Comparison of ENCODE assay signal across 21 cellular contexts in the genomic region with DNA sequence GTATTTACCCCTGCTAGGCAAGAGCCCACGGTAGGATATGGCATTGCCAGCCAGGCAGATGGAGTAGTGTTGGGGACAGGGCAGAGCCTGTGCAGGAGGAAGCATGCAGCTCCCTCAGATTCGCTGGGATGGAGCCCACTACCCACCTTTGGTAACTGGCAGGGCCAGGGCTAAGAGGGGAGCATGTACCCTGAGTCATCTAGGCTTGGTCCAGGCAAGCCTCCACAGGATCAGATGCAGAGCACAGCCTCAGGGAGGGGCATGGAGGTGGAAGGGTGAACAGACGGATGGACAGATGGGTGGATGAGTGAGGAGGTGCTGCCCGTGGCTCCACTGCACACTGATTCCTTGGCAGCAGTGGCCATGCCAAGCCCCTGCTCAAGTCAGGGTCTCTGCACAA. TPM values are rescaled to one million over a fixed set of nuclear protein-coding genes. Genes with fewer than 3 reads are reported as not detected.
A peak's percentile ranks its signal among the peaks of the same experiment; 100 is the strongest.
DNase-seq lines count a peak whose midpoint lies in the region; ATAC-seq, FAIRE-seq and TF ChIP-seq lines count a peak whose summit lies in the region.
"Had no signal": no experiment of that assay in that cellular context is flagged by ENCODE, and none has a peak within 500 bp of the region (broad histone marks: within the 10 kb centered on the region; RNA-seq: fewer than 3 reads in every experiment).

No MANE protein-coding gene starts in this region.

- ATAC-seq in K562: peak; percentile 41; the same call in 2 of the 3 replicates
- ATAC-seq in HG02763 (IDR thresholded peaks at IDR 0.05; ENCODE audit: unreplicated experiment): no peak
- no peak for ATAC-seq in HG03460 (IDR thresholded peaks at IDR 0.05; ENCODE audit: unreplicated experiment)
- ATAC-seq: SK-N-SH treated with all-trans-retinoic acid at 6 μM for 48 hours had no signal

- no peaks in the 10 kb centered on the region for H3K79me2 ChIP-seq in K562 (ENCODE audit: control insufficient read depth, insufficient read depth, low read length)

- no peaks in the 10 kb centered on the region for H3K9me1 ChIP-seq in K562 (ENCODE audit: control insufficient read depth, insufficient read depth, low read length)

- no peak for TF ChIP-seq EP300 in K562 (IDR thresholded peaks at IDR 0.05; ENCODE audit: low read length)

- H3K4me1 Mint-ChIP-seq in MCF 10A (ENCODE audit: insufficient read depth, unreplicated experiment) (peaks cover 55% of the 10 kb centered on the region), HFFc6 (ENCODE audit: low read depth) (peaks cover 22% of the 10 kb centered on the region)

- H2AFZ ChIP-seq in K562 (ENCODE audit: low read depth, low read length): no peak overlapping the region
- H2AFZ ChIP-seq: GM23248 had no signal

- CTCF ChIA-PET in MCF 10A (lab: Yijun Ruan, JAX): interaction anchor here (0.6 to 2.5 kb wide), 6 partner anchors 24 to 1791 kb away, joined by 3 to 10 read pairs (median 5); no protein-coding TSS in a partner anchor
- CTCF ChIA-PET in K562 (lab: Yijun Ruan, JAX; ENCODE audit: low intra/inter-chr PET ratio): no interaction called here

- H3K4me1 ChIP-seq in breast epithelium (peaks cover 0 to 7% of the 10 kb centered on the region in 2 donors), K562 (replicated peaks in 1 of 2; ENCODE audit: control insufficient read depth in 2 of 2, insufficient read depth in 2 of 2, low read length in 2 of 2) (no peaks in the 10 kb centered on the region; a peak in 1 of 5 replicates), esophagus squamous epithelium (peaks cover 16 to 90% (median 42%) of the 10 kb centered on the region in 3 donors)

- POLR2A ChIA-PET in MCF 10A (lab: Yijun Ruan, JAX): interaction anchor here (0.8 to 21.4 kb wide), 7 partner anchors 8 to 798 kb away, joined by 3 to 452 read pairs (median 4); a partner anchor contains a TSS
- POLR2A ChIA-PET in K562 (lab: Yijun Ruan, JAX): no interaction called here

- TF ChIP-seq POLR2A in breast epithelium (IDR thresholded peaks at IDR 0.05) (no peak), K562 (conservative IDR thresholded peaks at IDR 0.05) (no peak), esophagus squamous epithelium (IDR thresholded peaks at IDR 0.05) (no peak)

- H3K4me3 ChIP-seq in breast epithelium: no peak overlapping the region
- no peak overlapping the region for H3K4me3 ChIP-seq in K562
- no peak overlapping the region for H3K4me3 ChIP-seq in esophagus squamous epithelium
- H3K4me3 ChIP-seq: BLaER1, GM23248, Peyer's patch had no signal

- H3K27ac ChIP-seq in breast epithelium (no peak overlapping the region), K562 (ENCODE audit: extremely low read depth, low read depth, low read length) (no peak overlapping the region), esophagus squamous epithelium (peak overlapping the region; percentile 73 to 95 (median 88))
- H3K27ac ChIP-seq: BLaER1, GM23248, Peyer's patch had no signal

- H4K20me1 ChIP-seq in K562 (replicated peaks; ENCODE audit: control insufficient read depth, insufficient read depth, low read length): no peaks in the 10 kb centered on the region
- H4K20me1 ChIP-seq: BLaER1 had no signal

- no peak overlapping the region for H3K9ac ChIP-seq in K562 (ENCODE audit: insufficient read depth in 1 of 2, low read depth in 2 of 2, low read length in 2 of 2)
- H3K9ac ChIP-seq: BLaER1, GM23248 had no signal

- H3K27me3 ChIP-seq in breast epithelium (no peaks in the 10 kb centered on the region), K562 (ENCODE audit: control insufficient read depth in 2 of 2, insufficient read depth in 2 of 2, low read length in 2 of 2) (no peaks in the 10 kb centered on the region), esophagus squamous epithelium (no peaks in the 10 kb centered on the region)
- H3K27me3 ChIP-seq: BLaER1, Peyer's patch had no signal

- H3K9me3 ChIP-seq in breast epithelium (no peaks in the 10 kb centered on the region), K562 (replicated peaks; ENCODE audit: control insufficient read depth, insufficient read depth, low read depth, low read length) (no peaks in the 10 kb centered on the region), esophagus squamous epithelium (no peaks in the 10 kb centered on the region)
- H3K9me3 ChIP-seq: BLaER1, Peyer's patch had no signal

- WGBS in K562 (ENCODE audit: insufficient coverage, low coverage, missing lambda C conversion rate): 38% methylated on average over 2 of the region's 4 CpGs
- 44% methylated on average over 3 of the region's 4 CpGs for WGBS in esophagus squamous epithelium, 2 donors

- in situ Hi-C loops in K562 (cut with MboI): no loop called here

- no peaks in the 10 kb centered on the region for H3K36me3 ChIP-seq in breast epithelium
- H3K36me3 ChIP-seq in K562 (ENCODE audit: control insufficient read depth, insufficient read depth, low read length): no peaks in the 10 kb centered on the region
- H3K36me3 ChIP-seq in esophagus squamous epithelium: peaks cover 0 to 61% (median 0%) of the 10 kb centered on the region in 3 donors
- H3K36me3 ChIP-seq: BLaER1, Peyer's patch had no signal

- no peak overlapping the region for H3K4me2 ChIP-seq in K562 (ENCODE audit: insufficient read depth, low read length)
- H3K4me2 ChIP-seq: BLaER1 had no signal

- TF ChIP-seq CTCF in MCF 10A (IDR thresholded peaks at IDR 0.05; ENCODE audit: unreplicated experiment) (no peak), breast epithelium (IDR thresholded peaks at IDR 0.05) (no peak), K562 (IDR thresholded peaks at IDR 0.05 in 2 of 3, conservative IDR thresholded peaks at IDR 0.05 in 1 of 3; ENCODE audit: insufficient read depth in 2 of 3, low read depth in 1 of 3, low read length in 3 of 3) (no peak), esophagus squamous epithelium (IDR thresholded peaks at IDR 0.05) (no peak), HFFc6 (IDR thresholded peaks at IDR 0.05) (no peak)

- no peaks in the 10 kb centered on the region for H3K27me3 Mint-ChIP-seq in MCF 10A (ENCODE audit: insufficient read depth, unreplicated experiment)
- H3K27me3 Mint-ChIP-seq in HFFc6 (ENCODE audit: insufficient read depth): peaks cover 1% of the 10 kb centered on the region; the same call in 1 of the 2 replicates

- H3K36me3 Mint-ChIP-seq in MCF 10A (ENCODE audit: insufficient read depth, unreplicated experiment): peaks cover 85% of the 10 kb centered on the region
- peaks cover 8% of the 10 kb centered on the region for H3K36me3 Mint-ChIP-seq in HFFc6 (ENCODE audit: low read depth)

- H3K4me3 Mint-ChIP-seq in MCF 10A (ENCODE audit: unreplicated experiment) (no peak overlapping the region), HFFc6 (no peak overlapping the region)

- H3K9me3 Mint-ChIP-seq in MCF 10A (ENCODE audit: unreplicated experiment) (no peaks in the 10 kb centered on the region), HFFc6 (no peaks in the 10 kb centered on the region)

- DNase-seq in MCF 10A (ENCODE audit: unreplicated experiment) (peak; percentile 81), breast epithelium (ENCODE audit: low spot score in 2 of 2) (no peak), K562 (ENCODE audit: extremely low read depth in 1 of 4, low spot score in 3 of 4) (no peak), esophagus squamous epithelium (lab: John Stamatoyannopoulos, UW) (no peak), HFFc6 (no peak), cortex of kidney (lab: John Stamatoyannopoulos, UW) (no peak)
- DNase-seq: GF-D8, GM23248, HCEC 1CT, MM.1S, NCI-H1105, NCI-H187, Peyer's patch, SHP77 treated with DMSO at 0.1 percent for 48 hours had no signal

- BruUV-seq in MCF 10A (replicated peaks; lab: Mats Ljungman, UMichigan): no TSS peak
- BruUV-seq in K562 (replicated peaks; lab: Mats Ljungman, UMichigan): no TSS peak

- intact Hi-C loops in MCF 10A (cut with micrococcal nuclease): no loop called here
- intact Hi-C loops in breast epithelium (cut with DNase I; ENCODE audit: low total_unique reads): no loop called here
- intact Hi-C loops in K562 (cut with micrococcal nuclease): no loop called here
- intact Hi-C loops in esophagus squamous epithelium (cut with DNase I): no loop called here

- FAIRE-seq in K562 (lab: Jason Lieb, UNC): no peak
- FAIRE-seq: A204.1, GM18507, HepG2 had no signal

- no peak for TF ChIP-seq RAD21 in K562 (CRISPR knock-in tag; conservative IDR thresholded peaks at IDR 0.05 in 1 of 2, IDR thresholded peaks at IDR 0.05 in 1 of 2)

- peak overlapping the region; percentile 79 for H3K27ac Mint-ChIP-seq in MCF 10A (ENCODE audit: low read depth, unreplicated experiment)
- no peak overlapping the region for H3K27ac Mint-ChIP-seq in HFFc6

TF ChIP-seq in K562, 482 proteins besides CTCF, POLR2A, EP300 and RAD21 (continues in another document):
- TF ChIP-seq, protein P1, sequence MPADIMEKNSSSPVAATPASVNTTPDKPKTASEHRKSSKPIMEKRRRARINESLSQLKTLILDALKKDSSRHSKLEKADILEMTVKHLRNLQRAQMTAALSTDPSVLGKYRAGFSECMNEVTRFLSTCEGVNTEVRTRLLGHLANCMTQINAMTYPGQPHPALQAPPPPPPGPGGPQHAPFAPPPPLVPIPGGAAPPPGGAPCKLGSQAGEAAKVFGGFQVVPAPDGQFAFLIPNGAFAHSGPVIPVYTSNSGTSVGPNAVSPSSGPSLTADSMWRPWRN (IDR thresholded peaks at IDR 0.05; ENCODE audit: low read depth): no peak

RNA-seq across cellular contexts. Expression of a gene that starts 33.0 kb away (rescaled TPM):
- 158 and 163 TPM in 2 replicates for total RNA-seq in MCF 10A (2022)
- 1 to 10 TPM; 1.6 to 2.2 (median 1.6) TPM for total RNA-seq in breast epithelium
- total RNA-seq in K562 (2011; cell fraction: chromatin; rRNA removed; ENCODE audit: low replicate concordance): 5.0 and 5.9 TPM in 2 replicates
- total RNA-seq in K562 (2011; cell fraction: nucleolus; rRNA removed): 1.0 and 2.1 TPM in 2 replicates
- total RNA-seq in K562 (2011; cell fraction: nucleoplasm; rRNA removed): 3.4 and 5.1 TPM in 2 replicates
- total RNA-seq in K562 (2014; rRNA removed): 6.1 and 6.5 TPM in 2 replicates
- 6.9 and 7.1 TPM in 2 replicates for total RNA-seq in K562 (2014; rRNA removed; fragmentation: Illumina TruSeq; extraction: Trizol)
- total RNA-seq in K562 (2015; rRNA removed; fragmentation: Illumina TruSeq; extraction: Trizol): 1.9 and 2.2 TPM in 2 replicates
- 4.6 and 5.3 TPM in 2 replicates for total RNA-seq in K562 (2021)
- polyA plus RNA-seq in K562 (2011; rRNA removed): 0.66 and 0.77 TPM in 2 replicates
- 0.40 and 0.67 TPM in 2 replicates for polyA plus RNA-seq in K562 (2011; cell fraction: cytosol; rRNA removed)
- polyA plus RNA-seq in K562 (2011; cell fraction: nucleus; rRNA removed): 1.3 and 1.6 TPM in 2 replicates
- polyA plus RNA-seq in K562 (2012): 3.5 and 71.6 TPM in 2 replicates
- 7.4 and 8.6 TPM in 2 replicates for polyA plus RNA-seq in K562 (2014; fragmentation: Illumina TruSeq; extraction: Trizol)
- polyA plus RNA-seq in K562 (2014; fragmentation: Nextera tagmentation; extraction: Ambion mirVana): 1 to 10 TPM; 4.8 to 9.9 TPM
- 6.4 and 7.8 TPM in 2 replicates for polyA plus RNA-seq in K562 (2014; rRNA removed)
- 1.2 and 1.3 TPM in 2 replicates for polyA minus RNA-seq in K562 (2011; rRNA and poly(A)+ RNA removed)
- polyA minus RNA-seq in K562 (2011; cell fraction: cytosol; rRNA and poly(A)+ RNA removed): 0.57 and 2.9 TPM in 2 replicates
- 1.3 and 1.4 TPM in 2 replicates for polyA minus RNA-seq in K562 (2011; cell fraction: nucleus; rRNA and poly(A)+ RNA removed)
- 100 to 1,000 TPM in 3 of 4 donors, 10 to 100 TPM in 1; 95.1 to 112 (median 105) TPM for total RNA-seq in esophagus squamous epithelium
- 1 to 10 TPM in 1 of 6 experiments, under 1 TPM in 5; 0.51 to 1.5 (median 0.82) TPM for total RNA-seq in HFFc6 (2021; fragmentation: NEBNext Ultra II Directional; extraction: Animal tissue kit (Norgen Biotek cat#: 25700))

Comparison
In these comparisons a context has a peak if more than half of its experiments do, and no peak if none do; other contexts are left out.
1. RNA of a gene that starts 33.0 kb away (total RNA-seq): 158 to 163 TPM in MCF 10A and 95.1 to 112 TPM in esophagus squamous epithelium; 1.0 to 7.1 TPM in K562, 1.6 to 2.2 TPM in breast epithelium and 0.51 to 1.5 TPM in HFFc6; every median in the first group is over 10 times any median in the second.
2. H3K27ac ChIP-seq: peak in esophagus squamous epithelium (4 of 4); none in breast epithelium (0 of 2) and K562 (single experiment).